Comparison of ENCODE assay signal across 2 cellular contexts in genomic region chr2:112941753-112942653, GRCh38.
TF ChIP-seq lines count a peak whose summit lies in the region.

No MANE protein-coding gene starts in this region.

TF ChIP-seq in WTC11, 78 proteins besides CTCF, POLR2A, EP300 and RAD21 (continued from another document):
- no peak for TF ChIP-seq ATF2 (CRISPR knock-in tag; IDR thresholded peaks at IDR 0.05; ENCODE audit: borderline replicate concordance, low read depth)
- TF ChIP-seq AR (CRISPR knock-in tag; IDR thresholded peaks at IDR 0.05) = no peak
- TF ChIP-seq ERG (CRISPR knock-in tag; IDR thresholded peaks at IDR 0.05) = 0 out of 2 replicates have a peak, but pooled peaks have one; percentile 32
TF ChIP-seq in WTC11: peak in this region for 2.

TF ChIP-seq in HepG2, 621 proteins besides CTCF, POLR2A, EP300 and RAD21 (continued from another document and continues in another):
- TF ChIP-seq ATF4 (CRISPR knock-in tag; IDR thresholded peaks at IDR 0.05) (no peak), ZNF607 (CRISPR knock-in tag; IDR thresholded peaks at IDR 0.05; ENCODE audit: borderline replicate concordance) (no peak), ZNF337 (CRISPR knock-in tag; IDR thresholded peaks at IDR 0.05; ENCODE audit: borderline replicate concordance, low read depth) (no peak), NR0B2 (CRISPR knock-in tag; IDR thresholded peaks at IDR 0.05) (no peak), ZNF687 (CRISPR knock-in tag; IDR thresholded peaks at IDR 0.05) (0 out of 2 replicates have a peak, but pooled peaks have one; percentile 13), HNRNPH1 (optimal IDR thresholded peaks at IDR 0.05; ENCODE audit: low read depth, low read length) (no peak), ZZZ3 (CRISPR knock-in tag; IDR thresholded peaks at IDR 0.05; ENCODE audit: borderline replicate concordance) (no peak), GLI4 (CRISPR knock-in tag; IDR thresholded peaks at IDR 0.05; ENCODE audit: borderline replicate concordance) (no peak), ZNF589 (CRISPR knock-in tag; conservative IDR thresholded peaks at IDR 0.05) (no peak), HOMEZ (CRISPR knock-in tag; IDR thresholded peaks at IDR 0.05; ENCODE audit: low read depth) (no peak), DRAP1 (CRISPR knock-in tag; IDR thresholded peaks at IDR 0.05) (no peak), ZBTB4 (CRISPR knock-in tag; IDR thresholded peaks at IDR 0.05; ENCODE audit: borderline replicate concordance) (no peak), SALL1 (CRISPR knock-in tag; IDR thresholded peaks at IDR 0.05) (peak; percentile 58; the same call in 1 of the 2 replicates), GATAD2A (CRISPR knock-in tag; IDR thresholded peaks at IDR 0.05) (0 out of 2 replicates have a peak, but pooled peaks have one; percentile 27), GRHL1 (CRISPR knock-in tag; conservative IDR thresholded peaks at IDR 0.05) (no peak), ZNF652 (CRISPR knock-in tag; IDR thresholded peaks at IDR 0.05; ENCODE audit: borderline replicate concordance, low read depth) (no peak), EED (CRISPR knock-in tag; IDR thresholded peaks at IDR 0.05) (no peak), ZNF800 (CRISPR knock-in tag; IDR thresholded peaks at IDR 0.05) (no peak), IKZF4 (CRISPR knock-in tag; IDR thresholded peaks at IDR 0.05; ENCODE audit: borderline replicate concordance, low read depth, not compliant biosample characterization) (no peak), HNF4A (CRISPR knock-in tag; IDR thresholded peaks at IDR 0.05) (peak; percentile 55), ATF7 (IDR thresholded peaks at IDR 0.05) (no peak), ATF7 (CRISPR knock-in tag; IDR thresholded peaks at IDR 0.05) (no peak), ZSCAN30 (CRISPR knock-in tag; IDR thresholded peaks at IDR 0.05) (no peak), ZNF552 (CRISPR knock-in tag; IDR thresholded peaks at IDR 0.05; ENCODE audit: borderline replicate concordance) (no peak), ZSCAN21 (CRISPR knock-in tag; IDR thresholded peaks at IDR 0.05; ENCODE audit: borderline replicate concordance) (no peak), THRA (CRISPR knock-in tag; IDR thresholded peaks at IDR 0.05; ENCODE audit: borderline replicate concordance) (0 out of 2 replicates have a peak, but pooled peaks have one; percentile 17), HNF4G (IDR thresholded peaks at IDR 0.05; ENCODE audit: borderline replicate concordance, low read depth, low read length) (peak; percentile 38; the same call in 1 of the 2 replicates), HNF4G (CRISPR knock-in tag; IDR thresholded peaks at IDR 0.05; ENCODE audit: borderline replicate concordance, low read depth) (no peak), ZBTB38 (CRISPR knock-in tag; IDR thresholded peaks at IDR 0.05) (peak; percentile 50; the same call in 1 of the 2 replicates), MYPOP (CRISPR knock-in tag; IDR thresholded peaks at IDR 0.05) (no peak), SP2 (CRISPR knock-in tag; IDR thresholded peaks at IDR 0.05) (no peak), PCBP2 (optimal IDR thresholded peaks at IDR 0.05; ENCODE audit: low read depth, low read length, poor library complexity, severe bottlenecking) (no peak), GATAD1 (CRISPR knock-in tag; IDR thresholded peaks at IDR 0.05) (peak; percentile 13; the same call in 1 of the 2 replicates), KMT2A (CRISPR knock-in tag; IDR thresholded peaks at IDR 0.05) (no peak), REST (IDR thresholded peaks at IDR 0.05; ENCODE audit: borderline replicate concordance in 1 of 2, low read depth in 1 of 2, low read length in 2 of 2) (no peak)
